In the genomic region with DNA sequence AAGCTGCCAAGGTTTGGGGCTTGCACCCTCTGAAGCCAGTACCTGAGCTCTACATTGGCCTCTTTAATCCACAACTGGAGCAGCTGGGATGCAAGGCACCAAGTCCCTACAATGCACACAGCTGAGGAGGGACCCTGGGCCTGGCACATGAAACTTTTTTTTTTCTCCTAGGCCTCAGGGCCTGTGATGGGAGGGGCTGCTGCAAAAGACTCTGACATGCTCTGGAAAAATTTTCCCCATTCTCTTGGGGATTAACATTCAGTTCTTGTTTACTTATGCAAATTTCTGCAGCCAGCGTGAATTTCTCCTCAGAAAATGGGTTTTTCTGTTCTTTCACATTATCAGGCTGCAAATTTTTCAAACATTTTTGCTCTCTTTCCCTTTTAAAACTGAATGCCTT, we compare ENCODE assay signal across 23 cellular contexts.
"Had no signal": no experiment of that assay in that cellular context is flagged by ENCODE, and none has a peak within 500 bp of the region (broad histone marks: within the 10 kb centered on the region; RNA-seq: fewer than 3 reads in every experiment).

No MANE protein-coding gene starts in this region.

- H3K27ac ChIP-seq: colonic mucosa, gastroesophageal sphincter, heart left ventricle, neutrophil, pancreas, right lobe of liver, tibial nerve, uterus had no signal

- DNase-seq: activated CD4-positive, alpha-beta T cell treated with anti-CD3 and anti-CD28 coated beads, Interleukin-2, amount 10 ng/mL, durations not matched to agents 7 days and 5 days; activated CD8-positive, alpha-beta T cell treated with anti-CD3 and anti-CD28 coated beads, Interleukin-2, amount 10 ng/mL, durations not matched to agents 7 days and 5 days; activated naive CD4-positive, alpha-beta T cell treated with anti-CD3 and anti-CD28 coated beads, Interleukin-2, amount 10 ng/mL, durations not matched to agents 7 days and 5 days; activated naive CD8-positive, alpha-beta T cell treated with anti-CD3 and anti-CD28 coated beads, Interleukin-2, amount 50 U/mL, for 24 hours; activated T-cell treated with anti-CD3 and anti-CD28 coated beads, Interleukin-2, amount 50 U/mL, for 4 hours; aorta; colonic mucosa; heart left ventricle; immature natural killer cell; left ventricle myocardium superior; naive thymus-derived CD4-positive, alpha-beta T cell; pancreas; right lobe of liver; small intestine; stimulated activated CD4-positive, alpha-beta T cell treated with anti-CD3 and anti-CD28 coated beads, Interleukin-15, amount 100 ng/mL, for 24 hours; stimulated activated CD4-positive, alpha-beta T cell treated with anti-CD3 and anti-CD28 coated beads, Interleukin-2, amount 100 ng/mL, for 48 hours; T1000; uterus had no signal

- ATAC-seq: activated CD4-positive, CD25-positive, alpha-beta regulatory T cell treated with anti-CD3 and anti-CD28 coated beads, Interleukin-2, amount 50 U/mL, for 24 hours; activated CD8-positive, alpha-beta T cell treated with anti-CD3 and anti-CD28 coated beads, Interleukin-2, amount 10 ng/mL, durations not matched to agents 7 days and 5 days; activated naive CD8-positive, alpha-beta T cell treated with anti-CD3 and anti-CD28 coated beads, Interleukin-2, amount 50 U/mL, for 24 hours; activated T-cell treated with anti-CD3 and anti-CD28 coated beads, Interleukin-2, amount 50 U/mL, for 4 hours; esophagus mucosa; gastroesophageal sphincter; heart left ventricle; left ventricle myocardium superior; naive thymus-derived CD4-positive, alpha-beta T cell; pancreas; right lobe of liver had no signal

- H3K9me3 ChIP-seq: colonic mucosa, gastroesophageal sphincter, neutrophil, pancreas, right lobe of liver, tibial nerve, uterus had no signal

- H3K4me3 ChIP-seq: colonic mucosa, gastroesophageal sphincter, heart left ventricle, pancreas, right lobe of liver, tibial nerve, uterus had no signal

- H3K27me3 ChIP-seq: colonic mucosa, gastroesophageal sphincter, heart left ventricle, neutrophil, pancreas, right lobe of liver, tibial nerve, uterus had no signal

- H3K36me3 ChIP-seq: colonic mucosa, gastroesophageal sphincter, heart left ventricle, neutrophil, pancreas, right lobe of liver, tibial nerve, uterus had no signal

- H3K4me1 ChIP-seq: colonic mucosa, gastroesophageal sphincter, heart left ventricle, pancreas, right lobe of liver, tibial nerve, uterus had no signal
